16 cellular contexts compared by ENCODE assay signal in genomic region chr4:150462743-150463142, GRCh38.
DNase-seq lines count a peak whose midpoint lies in the region; ATAC-seq and FAIRE-seq lines count a peak whose summit lies in the region.
"Had no signal": no experiment of that assay in that cellular context is flagged by ENCODE, and none has a peak within 500 bp of the region (broad histone marks: within the 10 kb centered on the region; RNA-seq: fewer than 3 reads in every experiment).

No MANE protein-coding gene starts in this region.

- H3K4me1 ChIP-seq in adipocyte (ENCODE audit: control insufficient read depth, insufficient read depth, low read length): peaks cover 23% of the 10 kb centered on the region

- H3K4me1 Mint-ChIP-seq in T-cell: no peaks in the 10 kb centered on the region

- no peaks in the 10 kb centered on the region for H3K9me3 ChIP-seq in adipocyte (ENCODE audit: control insufficient read depth, low read length)

- H3K36me3 ChIP-seq in adipocyte (ENCODE audit: control insufficient read depth, insufficient read depth, low read length, severe bottlenecking): no peaks in the 10 kb centered on the region

- no peaks in the 10 kb centered on the region for H3K27me3 ChIP-seq in adipocyte (replicated peaks; ENCODE audit: control insufficient read depth, insufficient read depth, low read length)

- POLR2A ChIA-PET in T-cell (lab: Charles Lee): no interaction called here

- H3K27ac Mint-ChIP-seq in T-cell: no peak overlapping the region
- H3K27ac Mint-ChIP-seq: HFFc6 had no signal

- peaks cover 56% of the 10 kb centered on the region for H3K36me3 Mint-ChIP-seq in T-cell

- H3K4me3 ChIP-seq in adipocyte (ENCODE audit: low read length): no peak overlapping the region

- H3K4me3 Mint-ChIP-seq in T-cell: no peak overlapping the region
- H3K4me3 Mint-ChIP-seq: HFFc6 had no signal

- peak; percentile 23 for FAIRE-seq in A204.1 (lab: Jason Lieb, UNC)
- FAIRE-seq: H1 had no signal

- H3K9ac ChIP-seq in adipocyte (ENCODE audit: low read length): no peak overlapping the region

- peak; percentile 20 for DNase-seq in ELR (ENCODE audit: low read depth)
- DNase-seq in adipocyte (ENCODE audit: low read depth): peak; percentile 55
- DNase-seq in fibroblast of peridontal ligament (ENCODE audit: extremely low read depth): peak; percentile 15
- DNase-seq in T-cell: no peak
- DNase-seq: DMS79 treated with DMSO at 0.1 percent for 48 hours, HFFc6, Kasumi-1, MV-4-11, NCI-H1436 treated with DMSO at 0.1 percent for 48 hours, NCI-H2227 treated with DMSO at 0.1 percent for 48 hours, NCI-H524 treated with DMSO at 0.1 percent for 48 hours had no signal

- ATAC-seq in T-cell (replicated peaks in 1 of 4) (no peak), HG03378 (IDR thresholded peaks at IDR 0.05; ENCODE audit: unreplicated experiment) (no peak), HG02970 (IDR thresholded peaks at IDR 0.05; ENCODE audit: low FRiP score, unreplicated experiment) (no peak), GM18867 (IDR thresholded peaks at IDR 0.05; ENCODE audit: unreplicated experiment) (no peak)

- no peaks in the 10 kb centered on the region for H3K27me3 Mint-ChIP-seq in T-cell

- CTCF ChIA-PET in T-cell (lab: Charles Lee): no interaction called here

- H3K9me3 Mint-ChIP-seq in T-cell: no peaks in the 10 kb centered on the region
- H3K9me3 Mint-ChIP-seq: HFFc6 had no signal

Comparison
In these comparisons a context has a peak if more than half of its experiments do, and no peak if none do; other contexts are left out.
1. DNase-seq: peak in ELR (single experiment), adipocyte (single experiment) and fibroblast of peridontal ligament (single experiment); none in T-cell (0 of 34).